In genomic region chr1:150176593-150176992, GRCh38 we compare ENCODE assay signal across 24 cellular contexts. TPM values are rescaled to one million over a fixed set of nuclear protein-coding genes. Genes with fewer than 3 reads are reported as not detected.
A peak's percentile ranks its signal among the peaks of the same experiment; 100 is the strongest.
DNase-seq lines count a peak whose midpoint lies in the region; ATAC-seq lines count a peak whose summit lies in the region.
"Had no signal": no experiment of that assay in that cellular context is flagged by ENCODE, and none has a peak within 500 bp of the region (broad histone marks: within the 10 kb centered on the region; RNA-seq: fewer than 3 reads in every experiment).

No MANE protein-coding gene starts in this region.

- peak; percentile 38 for ATAC-seq in Right ventricle myocardium superior (ENCODE audit: poor library complexity)
- ATAC-seq in HG03342 (IDR thresholded peaks at IDR 0.05; ENCODE audit: unreplicated experiment) = no peak
- ATAC-seq: A549; activated CD8-positive, alpha-beta T cell treated with anti-CD3 and anti-CD28 coated beads, Interleukin-2, amount 10 ng/mL, durations not matched to agents 7 days and 5 days; activated naive CD4-positive, alpha-beta T cell treated with anti-CD3 and anti-CD28 coated beads, Interleukin-2, amount 50 U/mL, for 72 hours; left lung; naive thymus-derived CD4-positive, alpha-beta T cell; T-cell had no signal

- intact Hi-C loops in Right ventricle myocardium superior (cut with DNase I) (loop anchor here (10.0 kb wide), 1 partner anchor 282 kb away; the partner anchor contains the start of gene BOLA1), cardiac septum (cut with DNase I) (no loop called here)

- DNase-seq in Right ventricle myocardium superior (no peak), cardiac septum (ENCODE audit: low spot score) (no peak), NCI-H446 (lab: John Stamatoyannopoulos, UW) (peak; percentile 43 to 76), fibroblast of gingiva (ENCODE audit: low read depth) (peak; percentile 89), superior temporal gyrus (ENCODE audit: extremely low spot score) (peak; percentile 16), islet precursor cell (no peak), NCI-H2029 (lab: John Stamatoyannopoulos, UW) (no peak)
- DNase-seq: activated CD8-positive, alpha-beta T cell treated with anti-CD3 and anti-CD28 coated beads, Interleukin-2, amount 10 ng/mL, durations not matched to agents 7 days and 5 days; Caco-2; caudate nucleus; DMS79 treated with DMSO at 0.1 percent for 48 hours; left lung; midbrain; naive thymus-derived CD4-positive, alpha-beta T cell; NCI-H1417; NCI-H2081 treated with DMSO at 0.1 percent for 48 hours; nucleus accumbens; PC-9; SJCRH30; stomach; T-cell had no signal

RNA-seq across cellular contexts. Expression of gene PLEKHO1, which starts 26.9 kb away (rescaled TPM):
- total RNA-seq in Right ventricle myocardium superior = 45.9 TPM
- 88.8 TPM for total RNA-seq in cardiac septum

RNA-seq across cellular contexts. Expression of gene ANP32E, which starts 59.3 kb away (rescaled TPM):
- 24.9 TPM for total RNA-seq in Right ventricle myocardium superior
- total RNA-seq in cardiac septum = 55.3 TPM

Comparison
In these comparisons a context has a peak if more than half of its experiments do, and no peak if none do; other contexts are left out.
1. DNase-seq: peak in NCI-H446 (2 of 2), fibroblast of gingiva (single experiment) and superior temporal gyrus (single experiment); none in Right ventricle myocardium superior (single experiment), cardiac septum (single experiment), islet precursor cell (single experiment) and NCI-H2029 (single experiment).